In genomic region chr2:119062179-119062578, GRCh38 we compare ENCODE assay signal across 28 cellular contexts.
"Had no signal": no experiment of that assay in that cellular context is flagged by ENCODE, and none has a peak within 500 bp of the region (broad histone marks: within the 10 kb centered on the region; RNA-seq: fewer than 3 reads in every experiment).

No MANE protein-coding gene starts in this region.

- H3K4me1 ChIP-seq: Peyer's patch had no signal

- H3K27me3 ChIP-seq: cardiac muscle cell, Peyer's patch had no signal

- ATAC-seq: activated CD8-positive, alpha-beta memory T cell treated with anti-CD3 and anti-CD28 coated beads, Interleukin-2, amount 10 ng/mL, durations not matched to agents 7 days and 5 days; activated naive CD8-positive, alpha-beta T cell treated with anti-CD3 and anti-CD28 coated beads, Interleukin-2, amount 50 U/mL, for 24 hours; PC-3 had no signal

- H3K4me3 ChIP-seq: cardiac muscle cell, Peyer's patch had no signal

- H3K9me3 ChIP-seq: Peyer's patch had no signal

- DNase-seq: activated CD4-positive, alpha-beta memory T cell treated with anti-CD3 and anti-CD28 coated beads, Interleukin-2, amount 10 ng/mL, durations not matched to agents 7 days and 5 days; activated CD4-positive, alpha-beta T cell treated with anti-CD3 and anti-CD28 coated beads for 1 hour; activated CD4-positive, alpha-beta T cell treated with anti-CD3 and anti-CD28 coated beads for 48 hours; activated CD4-positive, CD25-positive, alpha-beta regulatory T cell; activated CD8-positive, alpha-beta memory T cell treated with anti-CD3 and anti-CD28 coated beads for 24 hours; activated CD8-positive, alpha-beta memory T cell treated with anti-CD3 and anti-CD28 coated beads, Interleukin-2, amount 10 ng/mL, durations not matched to agents 7 days and 5 days; activated CD8-positive, alpha-beta memory T cell treated with anti-CD3 and anti-CD28 coated beads, Interleukin-2, amount 50 U/mL, for 48 hours; activated effector memory CD4-positive, alpha-beta T cell treated with Interleukin-2 at 50 U/mL for 16 hours; activated naive CD4-positive, alpha-beta T cell treated with anti-CD3 and anti-CD28 coated beads, Interleukin-2, amount 10 ng/mL, durations not matched to agents 7 days and 5 days; activated naive CD8-positive, alpha-beta T cell treated with anti-CD3 and anti-CD28 coated beads, Interleukin-2, amount 50 U/mL, for 24 hours; activated T-cell treated with anti-CD3 and anti-CD28 coated beads, Interleukin-2, amount 50 U/mL, for 48 hours; anterior cingulate cortex; Karpas-422; NCI-H1105; NCI-H1417 treated with DMSO at 0.1 percent for 48 hours; NCI-H2081; NCI-H345; NCI-H524 treated with DMSO at 0.1 percent for 48 hours; PC-3; Peyer's patch; RPMI8226; SHP77 treated with DMSO at 0.1 percent for 48 hours; SW 1271; T-helper 1 cell; T-helper 2 cell; T-helper 9 cell; WERI-Rb-1 had no signal

- H3K36me3 ChIP-seq: cardiac muscle cell, Peyer's patch, WERI-Rb-1 had no signal

- H3K27ac ChIP-seq: cardiac muscle cell, Peyer's patch, WERI-Rb-1 had no signal
